In the genomic region with DNA sequence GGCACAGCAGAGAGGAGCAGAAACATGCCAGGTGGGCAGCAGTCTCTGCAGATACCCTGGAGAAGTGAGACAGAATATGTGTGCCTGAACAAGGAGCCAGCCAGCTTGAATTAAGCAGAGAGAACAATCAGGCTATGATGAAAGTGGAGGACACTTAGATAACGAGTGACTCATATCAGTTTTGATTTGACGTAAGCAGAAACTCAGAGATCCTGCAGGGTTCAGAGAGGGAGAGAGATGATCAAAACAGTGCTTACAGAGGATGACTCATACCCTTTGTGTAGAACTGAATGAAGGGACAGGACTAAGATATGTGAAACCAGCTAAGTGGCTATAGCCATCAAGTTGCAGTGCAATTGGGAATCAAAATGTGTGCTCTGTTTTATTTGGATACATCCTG, we compare ENCODE assay signal across 8 cellular contexts.
DNase-seq lines count a peak whose midpoint lies in the region; ATAC-seq and TF ChIP-seq lines count a peak whose summit lies in the region.

No MANE protein-coding gene starts in this region.

- peak overlapping the region; percentile 59 for H3K4me2 ChIP-seq in Loucy (ENCODE audit: low read depth, low read length, poor library complexity, severe bottlenecking)

- no peaks in the 10 kb centered on the region for H3K27me3 ChIP-seq in Loucy (ENCODE audit: insufficient read depth, low read length, poor library complexity, severe bottlenecking)

- no peaks in the 10 kb centered on the region for H3F3A ChIP-seq in Loucy (ENCODE audit: low read depth)

- H3K9ac ChIP-seq in Loucy (ENCODE audit: low read depth, low read length, poor library complexity, severe bottlenecking), result no peak overlapping the region

- H3K9me2 ChIP-seq in Loucy (replicated peaks; ENCODE audit: low read depth, low read length), result no peaks in the 10 kb centered on the region

- no peaks in the 10 kb centered on the region for H3K36me3 ChIP-seq in Loucy (ENCODE audit: insufficient read depth, low read length)

- TF ChIP-seq CTCF in Loucy (conservative IDR thresholded peaks at IDR 0.05; ENCODE audit: low read length) (no peak), cardiac fibroblast (IDR thresholded peaks at IDR 0.05; ENCODE audit: low read depth, low read length) (no peak)

- no peaks in the 10 kb centered on the region for H3K79me2 ChIP-seq in Loucy (ENCODE audit: insufficient read depth, low read length)

- H3K4me1 ChIP-seq in Loucy (ENCODE audit: insufficient read depth, low read length, poor library complexity, severe bottlenecking), result peaks cover 33% of the 10 kb centered on the region

- no peaks in the 10 kb centered on the region for H3K9me3 ChIP-seq in Loucy (ENCODE audit: insufficient read depth, low read depth, low read length)

- no peaks in the 10 kb centered on the region for H4K20me1 ChIP-seq in Loucy (ENCODE audit: insufficient read depth, low read length, poor library complexity, severe bottlenecking)

- peak overlapping the region; percentile 24; the same call in 1 of the 2 replicates for H2AFZ ChIP-seq in Loucy (ENCODE audit: low read length)

- peak; percentile 96 for DNase-seq in DMS153 (lab: John Stamatoyannopoulos, UW)
- DNase-seq in cardiac fibroblast (ENCODE audit: low read depth in 2 of 2), result peak; percentile 81 to 89
- peak; percentile 64 for DNase-seq in stromal cell of bone marrow (ENCODE audit: low read depth)
- no peak for DNase-seq in inferior parietal cortex (ENCODE audit: extremely low spot score)
- DNase-seq in kidney glomerular epithelial cell (lab: John Stamatoyannopoulos, UW), result no peak
- DNase-seq in activated CD4-positive, alpha-beta T cell treated with anti-CD3 and anti-CD28 coated beads, Interleukin-2, amount 50 U/mL, for 48 hours, result no peak

- ATAC-seq in GM21447 (IDR thresholded peaks at IDR 0.05; ENCODE audit: unreplicated experiment), result peak; percentile 66

- H3K4me3 ChIP-seq in Loucy (ENCODE audit: low read length, poor library complexity, severe bottlenecking) (peak overlapping the region; percentile 19), cardiac fibroblast (replicated peaks in 1 of 2; ENCODE audit: low read depth in 2 of 2, low read length in 2 of 2) (no peak overlapping the region)

Comparison
In these comparisons a context has a peak if more than half of its experiments do, and no peak if none do; other contexts are left out.
1. DNase-seq: peak in DMS153 (single experiment), cardiac fibroblast (2 of 2) and stromal cell of bone marrow (single experiment); none in inferior parietal cortex (single experiment), kidney glomerular epithelial cell (single experiment) and activated CD4-positive, alpha-beta T cell treated with anti-CD3 and anti-CD28 coated beads, Interleukin-2, amount 50 U/mL, for 48 hours (0 of 2).